9 cellular contexts compared by ENCODE assay signal in the genomic region with DNA sequence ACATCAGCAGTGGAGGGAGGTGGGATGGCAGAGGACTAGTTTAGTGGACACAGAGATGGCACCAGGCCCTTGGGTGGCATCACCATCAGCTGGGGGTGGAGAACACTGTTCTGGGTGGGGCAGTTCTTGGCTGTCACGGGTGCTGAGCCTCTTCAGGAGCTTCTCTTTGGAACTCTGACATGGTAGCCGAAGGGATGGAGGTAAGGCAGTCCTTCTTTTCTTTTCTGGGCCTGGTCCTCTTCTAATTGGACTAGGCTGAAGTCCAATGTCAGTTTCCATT. TPM values are rescaled to one million over a fixed set of nuclear protein-coding genes. Genes with fewer than 3 reads are reported as not detected.
DNase-seq lines count a peak whose midpoint lies in the region; ATAC-seq and TF ChIP-seq lines count a peak whose summit lies in the region.
"Had no signal": no experiment of that assay in that cellular context is flagged by ENCODE, and none has a peak within 500 bp of the region (broad histone marks: within the 10 kb centered on the region; RNA-seq: fewer than 3 reads in every experiment).

No MANE protein-coding gene starts in this region.

- H3K9me3 ChIP-seq in Peyer's patch (no peaks in the 10 kb centered on the region), gastroesophageal sphincter (no peaks in the 10 kb centered on the region), psoas muscle (no peaks in the 10 kb centered on the region), PC-3 (ENCODE audit: low read length) (no peaks in the 10 kb centered on the region)

- no peak for TF ChIP-seq CTCF in AG10803 (conservative IDR thresholded peaks at IDR 0.05; ENCODE audit: low read length)
- TF ChIP-seq CTCF in Peyer's patch (IDR thresholded peaks at IDR 0.05), result no peak
- no peak for TF ChIP-seq CTCF in gastroesophageal sphincter (IDR thresholded peaks at IDR 0.05)
- no peak for TF ChIP-seq CTCF in psoas muscle (IDR thresholded peaks at IDR 0.05)
- no peak for TF ChIP-seq CTCF in PC-3 (conservative IDR thresholded peaks at IDR 0.05; ENCODE audit: low read depth, low read length)
- no peak for TF ChIP-seq CTCF in nephron progenitor cell (IDR thresholded peaks at IDR 0.05)

- BruUV-seq in PC-3 (replicated peaks; lab: Mats Ljungman, UMichigan), result no TSS peak

- H3K79me2 ChIP-seq in PC-3 (ENCODE audit: low read length), result no peaks in the 10 kb centered on the region

- no peak for TF ChIP-seq EP300 in gastroesophageal sphincter (IDR thresholded peaks at IDR 0.05)

- peaks cover 21% of the 10 kb centered on the region for H3K27me3 Mint-ChIP-seq in nephron progenitor cell (ENCODE audit: low read depth, poor library complexity)

- H3K27me3 ChIP-seq in Peyer's patch (no peaks in the 10 kb centered on the region), gastroesophageal sphincter (no peaks in the 10 kb centered on the region), psoas muscle (ENCODE audit: insufficient read depth in 3 of 3, low read length in 2 of 3) (no peaks in the 10 kb centered on the region), PC-3 (ENCODE audit: low read length) (no peaks in the 10 kb centered on the region)

- TF ChIP-seq POLR2A in Peyer's patch (IDR thresholded peaks at IDR 0.05) (no peak), gastroesophageal sphincter (IDR thresholded peaks at IDR 0.05) (no peak)

- DNase-seq in AG10803 (ENCODE audit: low read depth), result no peak
- DNase-seq in Peyer's patch, result no peak
- peak in 1 of 2 donors; percentile 87 for DNase-seq in psoas muscle
- no peak for DNase-seq in inferior parietal cortex (ENCODE audit: extremely low spot score)
- DNase-seq in superior temporal gyrus (ENCODE audit: extremely low spot score), result no peak
- DNase-seq in PC-3, result no peak
- no peak for DNase-seq in nephron progenitor cell
- DNase-seq: NCI-H2171 treated with DMSO at 0.1 percent for 48 hours had no signal

- H3K4me3 ChIP-seq in AG10803 (ENCODE audit: low read length), result peak overlapping the region; percentile 13; the same call in 1 of the 2 replicates
- no peak overlapping the region for H3K4me3 ChIP-seq in Peyer's patch
- peak overlapping the region in 1 of 2 donors; percentile 33 for H3K4me3 ChIP-seq in gastroesophageal sphincter
- H3K4me3 ChIP-seq in psoas muscle, result peak overlapping the region; percentile 98
- no peak overlapping the region for H3K4me3 ChIP-seq in PC-3 (ENCODE audit: low read length)

- no peaks in the 10 kb centered on the region for H3K9me3 Mint-ChIP-seq in nephron progenitor cell

- H3K36me3 Mint-ChIP-seq in nephron progenitor cell (ENCODE audit: low read depth), result no peaks in the 10 kb centered on the region

- no peak overlapping the region for H3K4me3 Mint-ChIP-seq in nephron progenitor cell

- H3K36me3 ChIP-seq in Peyer's patch, result no peaks in the 10 kb centered on the region
- no peaks in the 10 kb centered on the region for H3K36me3 ChIP-seq in gastroesophageal sphincter
- H3K36me3 ChIP-seq in psoas muscle (ENCODE audit: insufficient read depth in 1 of 2, low read depth in 1 of 2), result peaks cover 0 to 5% of the 10 kb centered on the region in 2 donors
- H3K36me3 ChIP-seq in PC-3 (ENCODE audit: low read depth, low read length), result no peaks in the 10 kb centered on the region

- H3F3A ChIP-seq in PC-3 (ENCODE audit: low read length, unreplicated experiment), result no peaks in the 10 kb centered on the region

- H3K4me2 ChIP-seq in PC-3 (ENCODE audit: low read length), result no peak overlapping the region

- H3K27ac ChIP-seq in Peyer's patch, result peak overlapping the region; percentile 53 to 86 (median 75)
- H3K27ac ChIP-seq in gastroesophageal sphincter, result peak overlapping the region; percentile 95 to 100 (median 98)
- peak overlapping the region; percentile 99 for H3K27ac ChIP-seq in psoas muscle
- H3K27ac ChIP-seq in PC-3 (ENCODE audit: low read length), result no peak overlapping the region

- POLR2A ChIA-PET in PC-3 (lab: Charles Lee; ENCODE audit: unreplicated experiment), result no interaction called here

- no peak for ATAC-seq in gastroesophageal sphincter
- ATAC-seq in psoas muscle, result peak in 3 of 4 donors; percentile 7 to 41 (median 32)
- ATAC-seq in PC-3, result no peak

- no peak overlapping the region for H2AFZ ChIP-seq in PC-3 (ENCODE audit: low read length)

- H3K4me1 ChIP-seq in Peyer's patch (peaks cover 7 to 38% (median 17%) of the 10 kb centered on the region in 4 donors), gastroesophageal sphincter (peaks cover 35 to 95% (median 51%) of the 10 kb centered on the region in 3 donors), psoas muscle (peaks cover 50% of the 10 kb centered on the region), PC-3 (ENCODE audit: insufficient read depth, low read length) (peaks cover 19% of the 10 kb centered on the region)

- CTCF ChIA-PET in PC-3 (lab: Charles Lee), result no interaction called here

- H4K20me1 ChIP-seq in PC-3 (ENCODE audit: low read length), result no peaks in the 10 kb centered on the region

- no CpG with 5 or more reads among the region's 2 CpGs for WGBS in gastroesophageal sphincter (ENCODE audit: low coverage in 1 of 2), 2 donors
- 25 to 46% (median 36%) methylated on average over 2 of the region's 2 CpGs for WGBS in psoas muscle, 3 donors

- H3K27ac Mint-ChIP-seq in nephron progenitor cell, result no peak overlapping the region

- no peak overlapping the region for H3K9ac ChIP-seq in PC-3 (ENCODE audit: low read length)

- no peaks in the 10 kb centered on the region for H3K9me2 ChIP-seq in PC-3 (replicated peaks; ENCODE audit: low read length)

- intact Hi-C loops in psoas muscle (cut with DNase I), result loop anchor here in 1 of 2 donors (10.0 kb wide), 1 partner anchor 384 kb away; no protein-coding TSS in a partner anchor
- intact Hi-C loops in PC-3 (cut with micrococcal nuclease), result no loop called here

- peaks cover 55% of the 10 kb centered on the region for H3K4me1 Mint-ChIP-seq in nephron progenitor cell

RNA-seq across cellular contexts. Expression of a gene that starts 8.3 kb away (rescaled TPM):
- total RNA-seq in Peyer's patch, result 10 to 100 TPM; 46.8 to 97.4 (median 64.1) TPM
- total RNA-seq in gastroesophageal sphincter, result 10 to 100 TPM; 49.0 to 94.3 (median 67.1) TPM
- total RNA-seq in psoas muscle, result 100 to 1,000 TPM; 126 to 258 (median 188) TPM
- polyA plus RNA-seq in psoas muscle, result 10 to 100 TPM; 43.1 to 65.3 (median 58.4) TPM
- total RNA-seq in PC-3 (2014; rRNA removed), result 17.3 and 27.4 TPM in 2 replicates

Comparison
In these comparisons a context has a peak if more than half of its experiments do, and no peak if none do; other contexts are left out.
1. H3K4me3 ChIP-seq: peak in AG10803 (single experiment) and psoas muscle (single experiment); none in Peyer's patch (0 of 4) and PC-3 (single experiment).
2. ATAC-seq: peak in psoas muscle (3 of 4); none in gastroesophageal sphincter (single experiment) and PC-3 (single experiment).